Comparison of ENCODE assay signal across 1 cellular context in the genomic region with DNA sequence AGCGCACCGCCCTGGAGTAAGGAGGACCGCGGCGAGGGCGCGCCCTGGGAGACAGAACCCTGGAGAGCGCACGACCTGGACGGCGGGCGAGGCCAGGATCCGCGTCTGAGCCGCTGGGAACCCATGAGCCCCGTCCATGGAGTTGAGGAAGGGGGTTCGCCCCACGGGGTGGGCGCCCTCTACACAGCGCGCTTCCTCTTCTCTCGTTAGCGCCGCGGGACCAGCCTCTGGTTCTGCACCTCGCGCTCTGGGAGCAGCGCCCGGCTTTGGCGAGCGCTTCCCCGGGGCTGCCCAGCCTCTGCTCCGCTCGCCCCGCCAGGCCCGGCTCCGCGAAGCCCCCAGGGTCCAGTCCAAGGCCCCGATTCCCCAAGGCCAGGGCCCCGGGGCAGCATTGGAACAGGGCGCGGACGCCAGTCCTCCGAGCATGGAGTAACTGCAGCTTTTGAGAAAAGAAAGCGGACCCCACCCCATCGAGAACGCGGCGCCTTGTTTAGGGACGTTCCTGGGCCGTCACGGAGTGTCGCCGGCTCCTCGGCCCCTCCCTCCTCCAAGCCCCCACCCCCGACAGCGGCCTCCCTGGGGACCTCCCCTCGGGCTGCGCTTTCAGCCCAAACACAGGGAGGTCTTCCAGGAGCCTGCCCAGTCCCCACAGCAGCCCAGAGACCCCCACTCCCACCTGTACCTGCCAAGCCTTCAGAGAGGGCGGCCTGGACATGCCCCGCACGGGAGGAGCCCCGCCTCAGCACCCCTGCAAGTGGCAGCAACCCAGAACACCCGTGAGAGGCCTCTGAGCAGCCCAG.
TF ChIP-seq lines count a peak whose summit lies in the region.

No MANE protein-coding gene starts in this region.

TF ChIP-seq in H1, 55 proteins besides CTCF, POLR2A, EP300 and RAD21:
- no peak for TF ChIP-seq TBP (IDR thresholded peaks at IDR 0.05; ENCODE audit: low read depth, low read length)
- no peak for TF ChIP-seq SIX5 (IDR thresholded peaks at IDR 0.05; ENCODE audit: low read depth, low read length)
- no peak for TF ChIP-seq CEBPB (IDR thresholded peaks at IDR 0.05; ENCODE audit: low read depth, low read length)
- peak; percentile 19 for TF ChIP-seq ASH2L (IDR thresholded peaks at IDR 0.05; ENCODE audit: low read length)
- TF ChIP-seq ZNF274 (IDR thresholded peaks at IDR 0.05; ENCODE audit: borderline replicate concordance, extremely low read depth, low read length), result no peak
- 0 out of 2 replicates have a peak, but pooled peaks have one; percentile 40 for TF ChIP-seq POLR2AphosphoS5 (IDR thresholded peaks at IDR 0.05; ENCODE audit: low read depth, low read length)
- no peak for TF ChIP-seq SAP30 (IDR thresholded peaks at IDR 0.05; ENCODE audit: insufficient read depth, insufficient replicate concordance, low read length)
- no peak for TF ChIP-seq RNF2 (IDR thresholded peaks at IDR 0.05; ENCODE audit: borderline replicate concordance, low read depth, low read length, missing control alignments, poor library complexity, severe bottlenecking)
- TF ChIP-seq JUN (IDR thresholded peaks at IDR 0.05; ENCODE audit: low read depth, low read length), result no peak
- TF ChIP-seq TEAD4 (IDR thresholded peaks at IDR 0.05; ENCODE audit: low read depth, low read length), result no peak
- TF ChIP-seq NRF1 (IDR thresholded peaks at IDR 0.05; ENCODE audit: low read depth, low read length), result no peak
- TF ChIP-seq CTBP2 (IDR thresholded peaks at IDR 0.05; ENCODE audit: borderline replicate concordance, insufficient read depth, insufficient read length, low read length), result no peak
- no peak for TF ChIP-seq RFX5 (IDR thresholded peaks at IDR 0.05; ENCODE audit: borderline replicate concordance, low read depth, low read length)
- no peak for TF ChIP-seq NANOG (IDR thresholded peaks at IDR 0.05; ENCODE audit: insufficient read depth, low read depth, low read length, poor library complexity, severe bottlenecking)
- no peak for TF ChIP-seq HDAC6 (IDR thresholded peaks at IDR 0.05; ENCODE audit: low read depth, low read length)
- TF ChIP-seq CHD2 (IDR thresholded peaks at IDR 0.05; ENCODE audit: low read length), result no peak
- TF ChIP-seq CBX8 (IDR thresholded peaks at IDR 0.05; ENCODE audit: borderline replicate concordance, low read depth, low read length), result no peak
- no peak for TF ChIP-seq PHF8 (conservative IDR thresholded peaks at IDR 0.05; ENCODE audit: low read depth, low read length)
- peak; percentile 30 for TF ChIP-seq KDM4A (IDR thresholded peaks at IDR 0.05; ENCODE audit: low read depth, low read length, severe bottlenecking)
- no peak for TF ChIP-seq CHD1 (IDR thresholded peaks at IDR 0.05; ENCODE audit: low read depth, low read length)
- TF ChIP-seq SUZ12 (IDR thresholded peaks at IDR 0.05; ENCODE audit: low read length), result no peak
- no peak for TF ChIP-seq TCF12 (IDR thresholded peaks at IDR 0.05; ENCODE audit: low read depth, low read length)
- TF ChIP-seq, protein P1, sequence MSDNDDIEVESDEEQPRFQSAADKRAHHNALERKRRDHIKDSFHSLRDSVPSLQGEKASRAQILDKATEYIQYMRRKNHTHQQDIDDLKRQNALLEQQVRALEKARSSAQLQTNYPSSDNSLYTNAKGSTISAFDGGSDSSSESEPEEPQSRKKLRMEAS (IDR thresholded peaks at IDR 0.05), result no peak; the same call in 1 of the 2 replicates
- TF ChIP-seq JUND (IDR thresholded peaks at IDR 0.05; ENCODE audit: low read length), result no peak
- TF ChIP-seq, protein P2, sequence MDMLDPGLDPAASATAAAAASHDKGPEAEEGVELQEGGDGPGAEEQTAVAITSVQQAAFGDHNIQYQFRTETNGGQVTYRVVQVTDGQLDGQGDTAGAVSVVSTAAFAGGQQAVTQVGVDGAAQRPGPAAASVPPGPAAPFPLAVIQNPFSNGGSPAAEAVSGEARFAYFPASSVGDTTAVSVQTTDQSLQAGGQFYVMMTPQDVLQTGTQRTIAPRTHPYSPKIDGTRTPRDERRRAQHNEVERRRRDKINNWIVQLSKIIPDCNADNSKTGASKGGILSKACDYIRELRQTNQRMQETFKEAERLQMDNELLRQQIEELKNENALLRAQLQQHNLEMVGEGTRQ (IDR thresholded peaks at IDR 0.05; ENCODE audit: low read length), result no peak
- TF ChIP-seq BCL11A (IDR thresholded peaks at IDR 0.05; ENCODE audit: low read depth in 2 of 2, low read length in 2 of 2), result no peak
- TF ChIP-seq, protein P3, sequence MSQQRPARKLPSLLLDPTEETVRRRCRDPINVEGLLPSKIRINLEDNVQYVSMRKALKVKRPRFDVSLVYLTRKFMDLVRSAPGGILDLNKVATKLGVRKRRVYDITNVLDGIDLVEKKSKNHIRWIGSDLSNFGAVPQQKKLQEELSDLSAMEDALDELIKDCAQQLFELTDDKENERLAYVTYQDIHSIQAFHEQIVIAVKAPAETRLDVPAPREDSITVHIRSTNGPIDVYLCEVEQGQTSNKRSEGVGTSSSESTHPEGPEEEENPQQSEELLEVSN (IDR thresholded peaks at IDR 0.05), result no peak
- TF ChIP-seq, protein P4, sequence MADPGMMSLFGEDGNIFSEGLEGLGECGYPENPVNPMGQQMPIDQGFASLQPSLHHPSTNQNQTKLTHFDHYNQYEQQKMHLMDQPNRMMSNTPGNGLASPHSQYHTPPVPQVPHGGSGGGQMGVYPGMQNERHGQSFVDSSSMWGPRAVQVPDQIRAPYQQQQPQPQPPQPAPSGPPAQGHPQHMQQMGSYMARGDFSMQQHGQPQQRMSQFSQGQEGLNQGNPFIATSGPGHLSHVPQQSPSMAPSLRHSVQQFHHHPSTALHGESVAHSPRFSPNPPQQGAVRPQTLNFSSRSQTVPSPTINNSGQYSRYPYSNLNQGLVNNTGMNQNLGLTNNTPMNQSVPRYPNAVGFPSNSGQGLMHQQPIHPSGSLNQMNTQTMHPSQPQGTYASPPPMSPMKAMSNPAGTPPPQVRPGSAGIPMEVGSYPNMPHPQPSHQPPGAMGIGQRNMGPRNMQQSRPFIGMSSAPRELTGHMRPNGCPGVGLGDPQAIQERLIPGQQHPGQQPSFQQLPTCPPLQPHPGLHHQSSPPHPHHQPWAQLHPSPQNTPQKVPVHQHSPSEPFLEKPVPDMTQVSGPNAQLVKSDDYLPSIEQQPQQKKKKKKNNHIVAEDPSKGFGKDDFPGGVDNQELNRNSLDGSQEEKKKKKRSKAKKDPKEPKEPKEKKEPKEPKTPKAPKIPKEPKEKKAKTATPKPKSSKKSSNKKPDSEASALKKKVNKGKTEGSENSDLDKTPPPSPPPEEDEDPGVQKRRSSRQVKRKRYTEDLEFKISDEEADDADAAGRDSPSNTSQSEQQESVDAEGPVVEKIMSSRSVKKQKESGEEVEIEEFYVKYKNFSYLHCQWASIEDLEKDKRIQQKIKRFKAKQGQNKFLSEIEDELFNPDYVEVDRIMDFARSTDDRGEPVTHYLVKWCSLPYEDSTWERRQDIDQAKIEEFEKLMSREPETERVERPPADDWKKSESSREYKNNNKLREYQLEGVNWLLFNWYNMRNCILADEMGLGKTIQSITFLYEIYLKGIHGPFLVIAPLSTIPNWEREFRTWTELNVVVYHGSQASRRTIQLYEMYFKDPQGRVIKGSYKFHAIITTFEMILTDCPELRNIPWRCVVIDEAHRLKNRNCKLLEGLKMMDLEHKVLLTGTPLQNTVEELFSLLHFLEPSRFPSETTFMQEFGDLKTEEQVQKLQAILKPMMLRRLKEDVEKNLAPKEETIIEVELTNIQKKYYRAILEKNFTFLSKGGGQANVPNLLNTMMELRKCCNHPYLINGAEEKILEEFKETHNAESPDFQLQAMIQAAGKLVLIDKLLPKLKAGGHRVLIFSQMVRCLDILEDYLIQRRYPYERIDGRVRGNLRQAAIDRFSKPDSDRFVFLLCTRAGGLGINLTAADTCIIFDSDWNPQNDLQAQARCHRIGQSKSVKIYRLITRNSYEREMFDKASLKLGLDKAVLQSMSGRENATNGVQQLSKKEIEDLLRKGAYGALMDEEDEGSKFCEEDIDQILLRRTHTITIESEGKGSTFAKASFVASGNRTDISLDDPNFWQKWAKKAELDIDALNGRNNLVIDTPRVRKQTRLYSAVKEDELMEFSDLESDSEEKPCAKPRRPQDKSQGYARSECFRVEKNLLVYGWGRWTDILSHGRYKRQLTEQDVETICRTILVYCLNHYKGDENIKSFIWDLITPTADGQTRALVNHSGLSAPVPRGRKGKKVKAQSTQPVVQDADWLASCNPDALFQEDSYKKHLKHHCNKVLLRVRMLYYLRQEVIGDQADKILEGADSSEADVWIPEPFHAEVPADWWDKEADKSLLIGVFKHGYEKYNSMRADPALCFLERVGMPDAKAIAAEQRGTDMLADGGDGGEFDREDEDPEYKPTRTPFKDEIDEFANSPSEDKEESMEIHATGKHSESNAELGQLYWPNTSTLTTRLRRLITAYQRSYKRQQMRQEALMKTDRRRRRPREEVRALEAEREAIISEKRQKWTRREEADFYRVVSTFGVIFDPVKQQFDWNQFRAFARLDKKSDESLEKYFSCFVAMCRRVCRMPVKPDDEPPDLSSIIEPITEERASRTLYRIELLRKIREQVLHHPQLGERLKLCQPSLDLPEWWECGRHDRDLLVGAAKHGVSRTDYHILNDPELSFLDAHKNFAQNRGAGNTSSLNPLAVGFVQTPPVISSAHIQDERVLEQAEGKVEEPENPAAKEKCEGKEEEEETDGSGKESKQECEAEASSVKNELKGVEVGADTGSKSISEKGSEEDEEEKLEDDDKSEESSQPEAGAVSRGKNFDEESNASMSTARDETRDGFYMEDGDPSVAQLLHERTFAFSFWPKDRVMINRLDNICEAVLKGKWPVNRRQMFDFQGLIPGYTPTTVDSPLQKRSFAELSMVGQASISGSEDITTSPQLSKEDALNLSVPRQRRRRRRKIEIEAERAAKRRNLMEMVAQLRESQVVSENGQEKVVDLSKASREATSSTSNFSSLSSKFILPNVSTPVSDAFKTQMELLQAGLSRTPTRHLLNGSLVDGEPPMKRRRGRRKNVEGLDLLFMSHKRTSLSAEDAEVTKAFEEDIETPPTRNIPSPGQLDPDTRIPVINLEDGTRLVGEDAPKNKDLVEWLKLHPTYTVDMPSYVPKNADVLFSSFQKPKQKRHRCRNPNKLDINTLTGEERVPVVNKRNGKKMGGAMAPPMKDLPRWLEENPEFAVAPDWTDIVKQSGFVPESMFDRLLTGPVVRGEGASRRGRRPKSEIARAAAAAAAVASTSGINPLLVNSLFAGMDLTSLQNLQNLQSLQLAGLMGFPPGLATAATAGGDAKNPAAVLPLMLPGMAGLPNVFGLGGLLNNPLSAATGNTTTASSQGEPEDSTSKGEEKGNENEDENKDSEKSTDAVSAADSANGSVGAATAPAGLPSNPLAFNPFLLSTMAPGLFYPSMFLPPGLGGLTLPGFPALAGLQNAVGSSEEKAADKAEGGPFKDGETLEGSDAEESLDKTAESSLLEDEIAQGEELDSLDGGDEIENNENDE (IDR thresholded peaks at IDR 0.05; ENCODE audit: insufficient replicate concordance, low read length), result no peak
- peak; percentile 75; the same call in 1 of the 2 replicates for TF ChIP-seq GABPA (IDR thresholded peaks at IDR 0.05; ENCODE audit: borderline replicate concordance, insufficient read depth, low read length)
